ENCODE assay signal across 1 cellular context in the genomic region with DNA sequence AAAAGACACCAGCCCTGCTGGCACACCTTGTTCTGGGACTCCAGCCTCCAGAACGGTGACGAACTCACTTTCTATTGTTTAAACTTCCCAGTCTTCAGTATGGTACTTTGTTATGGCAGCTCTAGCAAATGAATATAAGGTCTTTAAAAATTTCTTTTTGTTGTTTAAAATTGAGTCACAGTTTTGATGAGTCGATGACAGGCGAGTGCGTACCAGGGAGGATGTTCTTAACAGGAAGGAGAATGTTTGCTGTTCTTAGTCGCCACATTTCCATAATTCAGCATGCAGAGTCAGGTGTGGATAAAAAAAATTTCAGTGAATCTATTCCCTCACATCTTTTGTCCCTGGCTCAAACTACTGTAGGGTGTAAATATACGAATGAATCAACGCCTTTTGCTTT.
TF ChIP-seq lines count a peak whose summit lies in the region.

No MANE protein-coding gene starts in this region.

TF ChIP-seq in IMR-90, 13 proteins besides CTCF, POLR2A, EP300 and RAD21:
- TF ChIP-seq CEBPB (IDR thresholded peaks at IDR 0.05; ENCODE audit: low read depth, low read length) = no peak
- TF ChIP-seq SMC3 (IDR thresholded peaks at IDR 0.05; ENCODE audit: low read depth, low read length) = no peak
- TF ChIP-seq CHD1 (IDR thresholded peaks at IDR 0.05; ENCODE audit: low read depth, low read length) = no peak
- TF ChIP-seq MXI1 (IDR thresholded peaks at IDR 0.05; ENCODE audit: borderline replicate concordance, low read depth, low read length) = no peak
- TF ChIP-seq MAFK (IDR thresholded peaks at IDR 0.05; ENCODE audit: low read depth, low read length) = no peak
- no peak for TF ChIP-seq FOS (IDR thresholded peaks at IDR 0.05; ENCODE audit: low read depth, low read length)
